Comparison of ENCODE assay signal across 14 cellular contexts in genomic region chr10:89345367-89345766, GRCh38. TPM values are rescaled to one million over a fixed set of nuclear protein-coding genes. Genes with fewer than 3 reads are reported as not detected.
"Had no signal": no experiment of that assay in that cellular context is flagged by ENCODE, and none has a peak within 500 bp of the region (broad histone marks: within the 10 kb centered on the region; RNA-seq: fewer than 3 reads in every experiment).

No MANE protein-coding gene starts in this region.

RNA-seq across cellular contexts. Expression of gene IFIT1B, which starts 32.5 kb away (rescaled TPM):
- total RNA-seq: activated B cell treated with CpG ODN at 0.5 μM for 24 hours; activated CD4-positive, alpha-beta memory T cell treated with anti-CD3 and anti-CD28 coated beads for 36 hours; activated CD4-positive, alpha-beta T cell treated with anti-CD3 and anti-CD28 coated beads, Interleukin-2, amount 10 ng/mL, durations not matched to agents 24 days and 14 days; activated CD8-positive, alpha-beta T cell treated with anti-CD3 and anti-CD28 coated beads for 36 hours; activated naive CD8-positive, alpha-beta T cell treated with anti-CD3 and anti-CD28 coated beads, Interleukin-2, amount 10 ng/mL, durations not matched to agents 7 days and 5 days; activated T-helper 2 cell treated with anti-CD3 and anti-CD28 coated beads, Interferon-gamma antibody, Interleukin-2, Interleukin-4, amounts not matched to agents 10 μg/mL and 5 μg/mL and 100 μg/mL, durations not matched to agents 14 hours and 24 hours and 36 hours; ascending aorta; bronchial epithelial cell; cardiac muscle cell; chondrocyte; T-helper 1 cell treated with Interleukin-12 subunit alpha and Interleukin-12 subunit beta and Interleukin-4 antibody, amounts not matched to agents 30 ng/mL and 1 ng/mL, for 36 hours; T-helper 17 cell; T-helper 2 cell treated with Interferon-gamma antibody and Interleukin-4, amounts not matched to agents 100 ng/mL and 5 ng/mL, for 36 hours had no signal
- polyA plus RNA-seq: adipose tissue had no signal

RNA-seq across cellular contexts. Expression of gene IFIT2, which starts 43.5 kb away (rescaled TPM):
- total RNA-seq: cardiac muscle cell had no signal
